ENCODE assay signal across 1 cellular context in the genomic region with DNA sequence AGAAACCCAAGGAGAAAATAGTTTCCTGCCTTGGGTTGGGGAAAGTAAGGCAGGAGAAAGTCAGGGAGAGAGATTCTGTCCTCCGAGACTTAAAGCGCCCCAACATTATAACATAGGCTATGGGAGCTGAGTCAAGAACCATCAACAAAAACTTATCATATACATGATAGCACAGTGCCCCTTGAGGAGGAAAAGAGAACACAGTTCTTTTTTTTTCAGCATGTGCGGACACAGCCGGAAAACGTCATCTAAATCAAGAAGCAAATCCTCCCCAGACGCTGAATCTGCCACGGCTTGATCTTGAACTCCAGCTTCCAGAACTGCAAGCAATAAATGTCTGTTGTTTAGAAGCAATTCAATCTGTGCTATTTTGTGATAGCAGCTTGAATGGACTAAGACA.
TF ChIP-seq lines count a peak whose summit lies in the region.

No MANE protein-coding gene starts in this region.

TF ChIP-seq in GM23338, 12 proteins besides CTCF, POLR2A, EP300 and RAD21 (continued from another document):
- TF ChIP-seq, protein P1, sequence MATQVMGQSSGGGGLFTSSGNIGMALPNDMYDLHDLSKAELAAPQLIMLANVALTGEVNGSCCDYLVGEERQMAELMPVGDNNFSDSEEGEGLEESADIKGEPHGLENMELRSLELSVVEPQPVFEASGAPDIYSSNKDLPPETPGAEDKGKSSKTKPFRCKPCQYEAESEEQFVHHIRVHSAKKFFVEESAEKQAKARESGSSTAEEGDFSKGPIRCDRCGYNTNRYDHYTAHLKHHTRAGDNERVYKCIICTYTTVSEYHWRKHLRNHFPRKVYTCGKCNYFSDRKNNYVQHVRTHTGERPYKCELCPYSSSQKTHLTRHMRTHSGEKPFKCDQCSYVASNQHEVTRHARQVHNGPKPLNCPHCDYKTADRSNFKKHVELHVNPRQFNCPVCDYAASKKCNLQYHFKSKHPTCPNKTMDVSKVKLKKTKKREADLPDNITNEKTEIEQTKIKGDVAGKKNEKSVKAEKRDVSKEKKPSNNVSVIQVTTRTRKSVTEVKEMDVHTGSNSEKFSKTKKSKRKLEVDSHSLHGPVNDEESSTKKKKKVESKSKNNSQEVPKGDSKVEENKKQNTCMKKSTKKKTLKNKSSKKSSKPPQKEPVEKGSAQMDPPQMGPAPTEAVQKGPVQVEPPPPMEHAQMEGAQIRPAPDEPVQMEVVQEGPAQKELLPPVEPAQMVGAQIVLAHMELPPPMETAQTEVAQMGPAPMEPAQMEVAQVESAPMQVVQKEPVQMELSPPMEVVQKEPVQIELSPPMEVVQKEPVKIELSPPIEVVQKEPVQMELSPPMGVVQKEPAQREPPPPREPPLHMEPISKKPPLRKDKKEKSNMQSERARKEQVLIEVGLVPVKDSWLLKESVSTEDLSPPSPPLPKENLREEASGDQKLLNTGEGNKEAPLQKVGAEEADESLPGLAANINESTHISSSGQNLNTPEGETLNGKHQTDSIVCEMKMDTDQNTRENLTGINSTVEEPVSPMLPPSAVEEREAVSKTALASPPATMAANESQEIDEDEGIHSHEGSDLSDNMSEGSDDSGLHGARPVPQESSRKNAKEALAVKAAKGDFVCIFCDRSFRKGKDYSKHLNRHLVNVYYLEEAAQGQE (IDR thresholded peaks at IDR 0.05; ENCODE audit: unreplicated experiment) = no peak
- TF ChIP-seq ZNF331 (CRISPR knock-in tag; IDR thresholded peaks at IDR 0.05; ENCODE audit: low read depth) (no peak), ZNF114 (CRISPR knock-in tag; IDR thresholded peaks at IDR 0.05) (no peak), NANOG (IDR thresholded peaks at IDR 0.05; ENCODE audit: borderline replicate concordance) (no peak), JUNB (IDR thresholded peaks at IDR 0.05; ENCODE audit: unreplicated experiment) (no peak)
- TF ChIP-seq, protein P2, sequence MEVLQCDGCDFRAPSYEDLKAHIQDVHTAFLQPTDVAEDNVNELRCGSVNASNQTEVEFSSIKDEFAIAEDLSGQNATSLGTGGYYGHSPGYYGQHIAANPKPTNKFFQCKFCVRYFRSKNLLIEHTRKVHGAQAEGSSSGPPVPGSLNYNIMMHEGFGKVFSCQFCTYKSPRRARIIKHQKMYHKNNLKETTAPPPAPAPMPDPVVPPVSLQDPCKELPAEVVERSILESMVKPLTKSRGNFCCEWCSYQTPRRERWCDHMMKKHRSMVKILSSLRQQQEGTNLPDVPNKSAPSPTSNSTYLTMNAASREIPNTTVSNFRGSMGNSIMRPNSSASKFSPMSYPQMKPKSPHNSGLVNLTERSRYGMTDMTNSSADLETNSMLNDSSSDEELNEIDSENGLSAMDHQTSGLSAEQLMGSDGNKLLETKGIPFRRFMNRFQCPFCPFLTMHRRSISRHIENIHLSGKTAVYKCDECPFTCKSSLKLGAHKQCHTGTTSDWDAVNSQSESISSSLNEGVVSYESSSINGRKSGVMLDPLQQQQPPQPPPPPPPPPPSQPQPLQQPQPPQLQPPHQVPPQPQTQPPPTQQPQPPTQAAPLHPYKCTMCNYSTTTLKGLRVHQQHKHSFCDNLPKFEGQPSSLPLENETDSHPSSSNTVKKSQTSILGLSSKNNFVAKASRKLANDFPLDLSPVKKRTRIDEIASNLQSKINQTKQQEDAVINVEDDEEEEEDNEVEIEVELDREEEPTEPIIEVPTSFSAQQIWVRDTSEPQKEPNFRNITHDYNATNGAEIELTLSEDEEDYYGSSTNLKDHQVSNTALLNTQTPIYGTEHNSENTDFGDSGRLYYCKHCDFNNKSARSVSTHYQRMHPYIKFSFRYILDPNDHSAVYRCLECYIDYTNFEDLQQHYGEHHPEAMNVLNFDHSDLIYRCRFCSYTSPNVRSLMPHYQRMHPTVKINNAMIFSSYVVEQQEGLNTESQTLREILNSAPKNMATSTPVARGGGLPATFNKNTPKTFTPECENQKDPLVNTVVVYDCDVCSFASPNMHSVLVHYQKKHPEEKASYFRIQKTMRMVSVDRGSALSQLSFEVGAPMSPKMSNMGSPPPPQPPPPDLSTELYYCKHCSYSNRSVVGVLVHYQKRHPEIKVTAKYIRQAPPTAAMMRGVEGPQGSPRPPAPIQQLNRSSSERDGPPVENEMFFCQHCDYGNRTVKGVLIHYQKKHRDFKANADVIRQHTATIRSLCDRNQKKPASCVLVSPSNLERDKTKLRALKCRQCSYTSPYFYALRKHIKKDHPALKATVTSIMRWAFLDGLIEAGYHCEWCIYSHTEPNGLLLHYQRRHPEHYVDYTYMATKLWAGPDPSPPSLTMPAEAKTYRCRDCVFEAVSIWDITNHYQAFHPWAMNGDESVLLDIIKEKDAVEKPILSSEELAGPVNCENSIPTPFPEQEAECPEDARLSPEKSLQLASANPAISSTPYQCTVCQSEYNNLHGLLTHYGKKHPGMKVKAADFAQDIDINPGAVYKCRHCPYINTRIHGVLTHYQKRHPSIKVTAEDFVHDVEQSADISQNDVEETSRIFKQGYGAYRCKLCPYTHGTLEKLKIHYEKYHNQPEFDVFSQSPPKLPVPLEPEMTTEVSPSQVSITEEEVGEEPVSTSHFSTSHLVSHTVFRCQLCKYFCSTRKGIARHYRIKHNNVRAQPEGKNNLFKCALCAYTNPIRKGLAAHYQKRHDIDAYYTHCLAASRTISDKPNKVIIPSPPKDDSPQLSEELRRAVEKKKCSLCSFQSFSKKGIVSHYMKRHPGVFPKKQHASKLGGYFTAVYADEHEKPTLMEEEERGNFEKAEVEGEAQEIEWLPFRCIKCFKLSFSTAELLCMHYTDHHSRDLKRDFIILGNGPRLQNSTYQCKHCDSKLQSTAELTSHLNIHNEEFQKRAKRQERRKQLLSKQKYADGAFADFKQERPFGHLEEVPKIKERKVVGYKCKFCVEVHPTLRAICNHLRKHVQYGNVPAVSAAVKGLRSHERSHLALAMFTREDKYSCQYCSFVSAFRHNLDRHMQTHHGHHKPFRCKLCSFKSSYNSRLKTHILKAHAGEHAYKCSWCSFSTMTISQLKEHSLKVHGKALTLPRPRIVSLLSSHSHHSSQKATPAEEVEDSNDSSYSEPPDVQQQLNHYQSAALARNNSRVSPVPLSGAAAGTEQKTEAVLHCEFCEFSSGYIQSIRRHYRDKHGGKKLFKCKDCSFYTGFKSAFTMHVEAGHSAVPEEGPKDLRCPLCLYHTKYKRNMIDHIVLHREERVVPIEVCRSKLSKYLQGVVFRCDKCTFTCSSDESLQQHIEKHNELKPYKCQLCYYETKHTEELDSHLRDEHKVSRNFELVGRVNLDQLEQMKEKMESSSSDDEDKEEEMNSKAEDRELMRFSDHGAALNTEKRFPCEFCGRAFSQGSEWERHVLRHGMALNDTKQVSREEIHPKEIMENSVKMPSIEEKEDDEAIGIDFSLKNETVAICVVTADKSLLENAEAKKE (CRISPR knock-in tag; IDR thresholded peaks at IDR 0.05) = no peak
